8 cellular contexts compared by ENCODE assay signal in the genomic region with DNA sequence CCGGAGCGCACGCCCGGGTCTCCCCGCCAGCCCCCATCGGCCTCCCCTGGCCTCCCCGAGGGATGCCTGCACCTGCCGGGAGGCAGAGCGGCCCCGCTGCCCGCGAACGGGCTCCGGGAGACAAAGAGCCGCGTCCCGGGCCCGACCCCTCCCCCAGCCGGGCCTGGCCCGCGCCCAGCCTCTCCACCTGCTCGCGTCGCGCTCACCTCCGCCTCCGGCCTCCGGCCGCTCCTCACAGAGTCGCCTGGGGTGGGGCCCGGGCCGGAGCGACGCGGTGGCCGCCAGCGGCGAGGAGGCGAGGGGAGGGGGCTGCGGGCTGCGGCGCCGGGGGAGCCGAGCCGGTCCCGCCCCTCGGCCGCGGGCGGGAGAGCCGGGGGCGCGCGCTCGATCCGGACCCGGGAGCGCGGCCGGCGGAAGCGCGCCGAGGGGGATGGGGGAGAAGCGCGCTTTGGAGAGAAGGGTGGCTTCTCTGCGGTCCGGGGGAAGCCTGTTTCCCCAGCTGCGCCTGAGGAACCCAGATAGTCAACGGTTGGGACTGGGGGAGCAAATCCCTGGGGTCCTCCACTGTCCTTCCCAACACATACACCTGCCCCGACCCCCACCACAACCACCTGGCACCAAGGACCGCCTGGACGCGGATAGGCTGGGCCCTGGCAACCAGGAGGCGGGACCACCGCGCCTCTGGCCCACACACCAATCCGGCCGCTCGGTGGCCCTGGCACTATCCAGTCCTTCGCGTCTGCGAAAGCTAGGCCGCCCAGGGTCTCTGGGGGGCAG. TPM values are rescaled to one million over a fixed set of nuclear protein-coding genes. Genes with fewer than 3 reads are reported as not detected.
A peak's percentile ranks its signal among the peaks of the same experiment; 100 is the strongest.
DNase-seq lines count a peak whose midpoint lies in the region; FAIRE-seq and TF ChIP-seq lines count a peak whose summit lies in the region.

A gene (minus strand): TSS at position 311 of the 777 bp plus-strand sequence. CDS start 701 bp downstream, outside the sequence.

- peaks cover 9% of the 10 kb centered on the region for H3F3A ChIP-seq in DOHH2 (ENCODE audit: control insufficient read depth, insufficient read depth)

- no peaks in the 10 kb centered on the region for H3K36me3 Mint-ChIP-seq in activated naive CD4-positive, alpha-beta T cell treated with anti-CD3 and anti-CD28 coated beads, Interleukin-2, amount 50 U/mL, for 24 hours
- H3K36me3 Mint-ChIP-seq in type B pancreatic cell = peaks cover 4% of the 10 kb centered on the region

- H3K27ac Mint-ChIP-seq in activated naive CD4-positive, alpha-beta T cell treated with anti-CD3 and anti-CD28 coated beads, Interleukin-2, amount 50 U/mL, for 24 hours = no peak within 1 kb of the TSS
- H3K27ac Mint-ChIP-seq in type B pancreatic cell = peak within 1 kb of the TSS; percentile 73

- H3K4me1 Mint-ChIP-seq in activated naive CD4-positive, alpha-beta T cell treated with anti-CD3 and anti-CD28 coated beads, Interleukin-2, amount 50 U/mL, for 24 hours = peaks cover 23% of the 10 kb centered on the region
- H3K4me1 Mint-ChIP-seq in type B pancreatic cell (ENCODE audit: unreplicated experiment) = peaks cover 13% of the 10 kb centered on the region

- no peaks in the 10 kb centered on the region for H3K79me2 ChIP-seq in DOHH2 (ENCODE audit: control insufficient read depth, low read length)

- H3K4me3 ChIP-seq in DOHH2 (ENCODE audit: low read length) (no peak within 1 kb of the TSS), small intestine (ENCODE audit: low read depth in 1 of 2, low read length in 2 of 2) (peak within 1 kb of the TSS in 1 of 2 donors; percentile 20)

- no peaks in the 10 kb centered on the region for H3K9me2 ChIP-seq in DOHH2 (replicated peaks; ENCODE audit: control insufficient read depth, low read length)

- H3K4me1 ChIP-seq in DOHH2 (ENCODE audit: control insufficient read depth, low read length) (peaks cover 38% of the 10 kb centered on the region), small intestine (ENCODE audit: control insufficient read depth in 2 of 2, insufficient read depth in 1 of 2, low read depth in 1 of 2, low read length in 1 of 2) (no peaks in the 10 kb centered on the region)

- 1 to 2% (median 1%) methylated on average over 55 to 84 of the region's 84 CpGs for WGBS in small intestine, 3 donors

- H3K27ac ChIP-seq in DOHH2 (ENCODE audit: low read depth, low read length) = no peak within 1 kb of the TSS
- H3K27ac ChIP-seq in small intestine (ENCODE audit: low read depth in 1 of 2, low read length in 1 of 2) = no peak within 1 kb of the TSS

- no peaks in the 10 kb centered on the region for H4K20me1 ChIP-seq in DOHH2 (ENCODE audit: control insufficient read depth, insufficient read depth, low read depth, low read length)

- H3K36me3 ChIP-seq in DOHH2 (ENCODE audit: control insufficient read depth, low read length) = no peaks in the 10 kb centered on the region
- no peaks in the 10 kb centered on the region for H3K36me3 ChIP-seq in small intestine (ENCODE audit: control insufficient read depth in 2 of 2, insufficient read depth in 2 of 2, low read length in 2 of 2)

- no peaks in the 10 kb centered on the region for H3K9me3 Mint-ChIP-seq in activated naive CD4-positive, alpha-beta T cell treated with anti-CD3 and anti-CD28 coated beads, Interleukin-2, amount 50 U/mL, for 24 hours
- H3K9me3 Mint-ChIP-seq in type B pancreatic cell = no peaks in the 10 kb centered on the region

- peak within 1 kb of the TSS; percentile 82 for H3K4me3 Mint-ChIP-seq in activated naive CD4-positive, alpha-beta T cell treated with anti-CD3 and anti-CD28 coated beads, Interleukin-2, amount 50 U/mL, for 24 hours
- peak within 1 kb of the TSS; percentile 91 for H3K4me3 Mint-ChIP-seq in type B pancreatic cell

- no peak for TF ChIP-seq CTCF in DOHH2 (IDR thresholded peaks at IDR 0.05; ENCODE audit: low read depth, low read length, poor library complexity, severe bottlenecking)
- TF ChIP-seq CTCF in type B pancreatic cell (conservative IDR thresholded peaks at IDR 0.05) = no peak

- no peaks in the 10 kb centered on the region; the same call in 1 of the 2 replicates for H3K9me3 ChIP-seq in DOHH2 (ENCODE audit: control insufficient read depth, insufficient read depth, low read length)
- peaks cover 2% of the 10 kb centered on the region for H3K9me3 ChIP-seq in small intestine (ENCODE audit: control insufficient read depth, low read depth)

- H3K27me3 Mint-ChIP-seq in activated naive CD4-positive, alpha-beta T cell treated with anti-CD3 and anti-CD28 coated beads, Interleukin-2, amount 50 U/mL, for 24 hours = peaks cover 12% of the 10 kb centered on the region
- peaks cover 35% of the 10 kb centered on the region for H3K27me3 Mint-ChIP-seq in type B pancreatic cell

- FAIRE-seq in small intestine (lab: Jason Lieb, UNC) = no peak

- H3K27me3 ChIP-seq in DOHH2 (ENCODE audit: control insufficient read depth, low read length) (peaks cover 13% of the 10 kb centered on the region), small intestine (ENCODE audit: control insufficient read depth in 2 of 2, insufficient read depth in 2 of 2, low read length in 2 of 2) (peaks cover 7 to 12% of the 10 kb centered on the region in 2 donors)

- peak; percentile 81 for DNase-seq in NCI-H2029 (lab: John Stamatoyannopoulos, UW)
- DNase-seq in iPS-NIHi7 (ENCODE audit: extremely low spot score) = peak; percentile 87
- DNase-seq in type B pancreatic cell (ENCODE audit: extremely low spot score, unreplicated experiment) = peak; percentile 83
- no peak for DNase-seq in dedifferentiated amniotic fluid mesenchymal stem cell (ENCODE audit: extremely low spot score)
- DNase-seq in small intestine = no peak
- DNase-seq in GM03348 (ENCODE audit: low spot score) = no peak

- H3K4me2 ChIP-seq in DOHH2 (ENCODE audit: low read length) = peak within 1 kb of the TSS; percentile 29; the same call in 1 of the 2 replicates

RNA-seq across cellular contexts. Expression of the gene that starts here (rescaled TPM):
- total RNA-seq in type B pancreatic cell (ENCODE audit: low replicate concordance) = 8.5 and 10.9 TPM in 2 replicates
- polyA plus RNA-seq in small intestine = under 1 TPM in 1 of 3 donors, not detected in 2; 0.22 TPM

Comparison
In these comparisons a context has a peak if more than half of its experiments do, and no peak if none do; other contexts are left out.
1. DNase-seq: peak in NCI-H2029 (single experiment), iPS-NIHi7 (single experiment) and type B pancreatic cell (single experiment); none in dedifferentiated amniotic fluid mesenchymal stem cell (single experiment), small intestine (single experiment) and GM03348 (single experiment).